In the genomic region with DNA sequence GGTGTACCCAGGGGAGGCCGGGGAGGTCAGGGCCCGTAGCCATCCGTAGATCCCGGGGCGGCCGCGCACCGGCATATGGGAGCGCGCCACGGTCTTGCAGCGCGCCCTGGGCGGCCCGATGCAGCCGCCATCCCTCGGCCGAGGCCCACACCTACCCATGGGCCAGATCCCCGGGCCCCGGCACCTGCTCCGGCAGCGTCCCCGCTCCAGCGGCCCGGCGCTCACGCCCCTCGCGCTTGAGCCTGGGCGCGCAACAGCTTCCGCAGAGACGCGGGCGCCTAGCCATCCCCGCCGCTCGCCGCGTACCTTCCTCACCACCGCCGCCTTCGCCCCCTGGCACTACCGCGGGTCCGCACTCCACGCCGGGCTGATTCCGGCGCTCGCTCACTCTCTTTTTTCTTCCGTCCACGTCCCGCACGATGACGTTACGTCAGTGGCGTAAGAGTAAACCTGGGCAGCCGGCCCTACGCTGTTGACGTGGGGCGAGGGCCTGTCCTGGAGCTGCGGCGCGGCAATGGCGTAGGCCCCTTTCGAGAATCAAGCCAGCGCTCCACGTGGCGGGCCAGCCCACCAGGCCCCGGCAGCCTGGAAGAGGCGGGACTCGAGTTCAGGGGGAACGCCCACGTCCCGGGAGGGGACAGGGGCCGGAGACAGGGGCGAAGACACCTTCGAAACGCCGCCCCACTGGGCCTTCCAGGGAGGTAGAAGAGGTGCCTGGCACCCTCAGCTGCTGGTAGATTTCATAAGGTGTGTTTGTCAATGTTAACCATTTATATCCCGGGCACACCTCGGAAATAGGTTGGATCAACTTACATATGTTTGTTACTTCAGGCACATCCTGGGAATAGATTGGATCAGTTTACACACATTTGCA, we compare ENCODE assay signal across 8 cellular contexts. TPM values are rescaled to one million over a fixed set of nuclear protein-coding genes. Genes with fewer than 3 reads are reported as not detected.
DNase-seq lines count a peak whose midpoint lies in the region; ATAC-seq and TF ChIP-seq lines count a peak whose summit lies in the region.

ALDH18A1 (minus strand) TSS at position 421 of the 874 bp plus-strand sequence. CDS start 3,334 bp downstream, outside the sequence.

- intact Hi-C loops in CD8-positive, alpha-beta T cell (cut with DNase I, micrococcal nuclease), result loop anchor here (1.0 to 10.0 kb wide), 7 partner anchors 36 to 928 kb away; partner anchors contain the start of genes TCTN3 (in 2 of the 2), CC2D2B (in 1 of the 2), CCNJ (in 1 of the 2) and SORBS1 (in 1 of the 2)

- peak; percentile 85 to 97 (median 89) for DNase-seq in CD8-positive, alpha-beta T cell
- DNase-seq in NK-92 treated with Interleukin-12 subunit alpha and Interleukin-12 subunit beta, amount 100 ng/mL, for 24 hours (lab: John Stamatoyannopoulos, UW), result peak; percentile 83
- peak; percentile 80 to 88 for DNase-seq in activated CD8-positive, alpha-beta memory T cell treated with anti-CD3 and anti-CD28 coated beads for 1 hour (ENCODE audit: extremely low read depth in 1 of 2, low read depth in 1 of 2)
- peak; percentile 82 to 86 (median 83) for DNase-seq in effector memory CD4-positive, alpha-beta T cell
- peak; percentile 92 for DNase-seq in medulla oblongata (ENCODE audit: extremely low spot score)
- DNase-seq in stimulated activated CD4-positive, alpha-beta T cell treated with anti-CD3 and anti-CD28 coated beads, TNF-alpha, amount 100 ng/mL, for 48 hours (ENCODE audit: low read depth in 3 of 3), result peak; percentile 81 to 87 (median 82)

- no peaks in the 10 kb centered on the region for H3K9me3 Mint-ChIP-seq in CD8-positive, alpha-beta T cell

- peaks cover 13% of the 10 kb centered on the region for H3K4me1 ChIP-seq in CD8-positive, alpha-beta T cell (ENCODE audit: insufficient read depth, low read length)
- H3K4me1 ChIP-seq in effector memory CD4-positive, alpha-beta T cell (ENCODE audit: control insufficient read depth, insufficient read depth, low read length, poor library complexity, severe bottlenecking), result peaks cover 8% of the 10 kb centered on the region

- H3K4me3 ChIP-seq in CD8-positive, alpha-beta T cell (ENCODE audit: low read depth, low read length), result peak within 1 kb of the TSS; percentile 82
- H3K4me3 ChIP-seq in effector memory CD4-positive, alpha-beta T cell (ENCODE audit: insufficient read depth, low read depth, low read length, poor library complexity, severe bottlenecking), result peak within 1 kb of the TSS; percentile 89

- peak within 1 kb of the TSS; percentile 99 for H3K4me3 Mint-ChIP-seq in CD8-positive, alpha-beta T cell

- H3K9me3 ChIP-seq in CD8-positive, alpha-beta T cell (ENCODE audit: low read length), result no peaks in the 10 kb centered on the region
- no peaks in the 10 kb centered on the region for H3K9me3 ChIP-seq in effector memory CD4-positive, alpha-beta T cell (ENCODE audit: control insufficient read depth, low read length)

- TF ChIP-seq CTCF in CD8-positive, alpha-beta T cell (IDR thresholded peaks at IDR 0.05), result no peak

- POLR2A ChIA-PET in CD8-positive, alpha-beta T cell (lab: Charles Lee), result interaction anchor here (0.9 to 1.9 kb wide), 2 partner anchors 38 to 473 kb away, joined by 3 to 8 read pairs; partner anchors contain the start of gene TCTN3

- CTCF ChIA-PET in CD8-positive, alpha-beta T cell (lab: Charles Lee), result interaction anchor here (1.2 to 1.5 kb wide), 3 partner anchors 10 to 474 kb away, joined by 3 to 6 read pairs (median 4); partner anchors contain the start of genes TCTN3 and ZNF518A

- H3K27ac Mint-ChIP-seq in CD8-positive, alpha-beta T cell, result peak within 1 kb of the TSS; percentile 84

- H3K27me3 ChIP-seq in CD8-positive, alpha-beta T cell (ENCODE audit: insufficient read depth, low read length), result no peaks in the 10 kb centered on the region
- no peaks in the 10 kb centered on the region for H3K27me3 ChIP-seq in effector memory CD4-positive, alpha-beta T cell (replicated peaks; ENCODE audit: control insufficient read depth, insufficient read depth, low read length, poor library complexity, severe bottlenecking)

- ATAC-seq in CD8-positive, alpha-beta T cell, result peak; percentile 95
- peak; percentile 88 for ATAC-seq in GM19397 (IDR thresholded peaks at IDR 0.05; ENCODE audit: unreplicated experiment)
- ATAC-seq in HG03565 (IDR thresholded peaks at IDR 0.05; ENCODE audit: unreplicated experiment), result peak; percentile 86

- peaks cover 3% of the 10 kb centered on the region for H3K36me3 ChIP-seq in CD8-positive, alpha-beta T cell (ENCODE audit: insufficient read depth, low read length)
- peaks cover 7% of the 10 kb centered on the region for H3K36me3 ChIP-seq in effector memory CD4-positive, alpha-beta T cell (ENCODE audit: control insufficient read depth, insufficient read depth, low read length)

- H3K36me3 Mint-ChIP-seq in CD8-positive, alpha-beta T cell, result peaks cover 24% of the 10 kb centered on the region

- peaks cover 29% of the 10 kb centered on the region for H3K4me1 Mint-ChIP-seq in CD8-positive, alpha-beta T cell (ENCODE audit: low read depth)

- peak within 1 kb of the TSS; percentile 52 for H3K27ac ChIP-seq in CD8-positive, alpha-beta T cell (ENCODE audit: low read depth, low read length)
- H3K27ac ChIP-seq in effector memory CD4-positive, alpha-beta T cell (ENCODE audit: insufficient read depth, low read length, poor library complexity, severe bottlenecking), result peak within 1 kb of the TSS; percentile 53

- H3K27me3 Mint-ChIP-seq in CD8-positive, alpha-beta T cell (ENCODE audit: low read depth), result no peaks in the 10 kb centered on the region

RNA-seq across cellular contexts. Expression of gene ALDH18A1, which starts in this region (rescaled TPM):
- 10 to 100 TPM in 1 of 2 experiments, 1 to 10 TPM in 1; 8.3 to 11.4 TPM for total RNA-seq in CD8-positive, alpha-beta T cell

Comparison
In these comparisons a context has a peak if more than half of its experiments do, and no peak if none do; other contexts are left out.
1. Peak in every context shown above with its lines: DNase-seq, ATAC-seq, H3K4me3 ChIP-seq and H3K27ac ChIP-seq.